ENCODE assay signal across 9 cellular contexts in genomic region chr6:127302728-127303675, GRCh38. TPM values are rescaled to one million over a fixed set of nuclear protein-coding genes. Genes with fewer than 3 reads are reported as not detected.
DNase-seq lines count a peak whose midpoint lies in the region; ATAC-seq and TF ChIP-seq lines count a peak whose summit lies in the region.
"Had no signal": no experiment of that assay in that cellular context is flagged by ENCODE, and none has a peak within 500 bp of the region (broad histone marks: within the 10 kb centered on the region; RNA-seq: fewer than 3 reads in every experiment).

No MANE protein-coding gene starts in this region.

- H3K36me3 Mint-ChIP-seq in activated CD4-positive, alpha-beta T cell treated with anti-CD3 and anti-CD28 coated beads, Interleukin-2, amount 10 ng/mL, durations not matched to agents 7 days and 5 days (ENCODE audit: low read depth), result peaks cover 21% of the 10 kb centered on the region

- no peak for TF ChIP-seq POLR2A in esophagus muscularis mucosa (IDR thresholded peaks at IDR 0.05; ENCODE audit: low read depth)

- POLR2A ChIA-PET in A673 (lab: Charles Lee; ENCODE audit: low non-redundant PET), result no interaction called here
- POLR2A ChIA-PET in activated CD4-positive, alpha-beta T cell treated with anti-CD3 and anti-CD28 coated beads, Interleukin-2, amount 10 ng/mL, durations not matched to agents 7 days and 5 days (lab: Charles Lee), result no interaction called here

- no peaks in the 10 kb centered on the region for H3K27me3 Mint-ChIP-seq in activated CD4-positive, alpha-beta T cell treated with anti-CD3 and anti-CD28 coated beads, Interleukin-2, amount 10 ng/mL, durations not matched to agents 7 days and 5 days
- H3K27me3 Mint-ChIP-seq: IgD-negative memory B cell had no signal

- H3K4me1 Mint-ChIP-seq in activated CD4-positive, alpha-beta T cell treated with anti-CD3 and anti-CD28 coated beads, Interleukin-2, amount 10 ng/mL, durations not matched to agents 7 days and 5 days, result peaks cover 11% of the 10 kb centered on the region

- H3K27ac Mint-ChIP-seq in activated CD4-positive, alpha-beta T cell treated with anti-CD3 and anti-CD28 coated beads, Interleukin-2, amount 10 ng/mL, durations not matched to agents 7 days and 5 days, result no peak overlapping the region

- H3K4me1 ChIP-seq in A673 (ENCODE audit: insufficient read depth, low read length, poor library complexity, severe bottlenecking) (peaks cover 39% of the 10 kb centered on the region), esophagus muscularis mucosa (peaks cover 11 to 47% (median 39%) of the 10 kb centered on the region in 4 donors), neutrophil (ENCODE audit: control insufficient read depth in 1 of 2, insufficient read depth in 1 of 2, low read depth in 1 of 2, low read length in 1 of 2) (no peaks in the 10 kb centered on the region)

- peaks cover 6% of the 10 kb centered on the region for H3K36me3 ChIP-seq in A673 (ENCODE audit: insufficient read depth, low read length, poor library complexity, severe bottlenecking)
- H3K36me3 ChIP-seq in esophagus muscularis mucosa, result no peaks in the 10 kb centered on the region
- peaks cover 5% of the 10 kb centered on the region for H3K36me3 ChIP-seq in neutrophil

- H3K27me3 ChIP-seq in A673 (replicated peaks; ENCODE audit: insufficient read depth, low read depth, low read length, poor library complexity) (no peaks in the 10 kb centered on the region), esophagus muscularis mucosa (no peaks in the 10 kb centered on the region), neutrophil (no peaks in the 10 kb centered on the region)

- TF ChIP-seq EP300 in esophagus muscularis mucosa (IDR thresholded peaks at IDR 0.05), result no peak

- no TSS peak for BruUV-seq in A673 (replicated peaks; lab: Mats Ljungman, UMichigan)

- peak overlapping the region; percentile 48 for H3K27ac ChIP-seq in A673 (ENCODE audit: low read depth, low read length, poor library complexity, severe bottlenecking)
- H3K27ac ChIP-seq in esophagus muscularis mucosa (replicated peaks in 1 of 4), result no peak overlapping the region
- H3K27ac ChIP-seq in neutrophil, result no peak overlapping the region

- ATAC-seq in HG02798 (IDR thresholded peaks at IDR 0.05; ENCODE audit: poor library complexity, unreplicated experiment), result peak; percentile 68

- TF ChIP-seq CTCF in A673 (conservative IDR thresholded peaks at IDR 0.05; ENCODE audit: low read depth, low read length) (peak; percentile 82), GM12865 (IDR thresholded peaks at IDR 0.05; ENCODE audit: insufficient read depth, low read depth, low read length, missing control alignments) (peak; percentile 49), esophagus muscularis mucosa (IDR thresholded peaks at IDR 0.05) (peak; percentile 72 to 80 (median 78)), neutrophil (IDR thresholded peaks at IDR 0.05) (peak; percentile 76)

- CTCF ChIA-PET in A673 (lab: Charles Lee), result interaction anchor here (0.6 kb wide), 1 partner anchor 117 kb away, joined by 3 read pairs; no protein-coding TSS in a partner anchor
- CTCF ChIA-PET in activated CD4-positive, alpha-beta T cell treated with anti-CD3 and anti-CD28 coated beads, Interleukin-2, amount 10 ng/mL, durations not matched to agents 7 days and 5 days (lab: Charles Lee), result interaction anchor here (0.7 to 2.0 kb wide), 4 partner anchors 13 to 235 kb away, joined by 3 to 7 read pairs (median 3); partner anchors contain the start of gene RNF146

- H3K4me3 ChIP-seq in A673 (ENCODE audit: low read depth, low read length, poor library complexity, severe bottlenecking), result no peak overlapping the region
- no peak overlapping the region for H3K4me3 ChIP-seq in GM12865 (ENCODE audit: low read depth, low read length)
- H3K4me3 ChIP-seq in esophagus muscularis mucosa, result no peak overlapping the region
- H3K4me3 ChIP-seq in neutrophil (ENCODE audit: low read depth in 1 of 2, low read length in 1 of 2), result no peak overlapping the region

- intact Hi-C loops in A673 (cut with micrococcal nuclease; ENCODE audit: unreplicated experiment) (loop anchor here (2.0 to 5.0 kb wide), 3 partner anchors 118 to 234 kb away; partner anchors contain the start of gene KIAA0408), esophagus muscularis mucosa (cut with DNase I) (loop anchor here (2.0 to 5.0 kb wide), 3 partner anchors 118 to 239 kb away; no protein-coding TSS in a partner anchor)

- 43% methylated on average over 6 of the region's 6 CpGs for WGBS in esophagus muscularis mucosa

- H3K9me3 ChIP-seq in A673 (ENCODE audit: low read depth, low read length, poor library complexity, severe bottlenecking), result peaks cover 4% of the 10 kb centered on the region
- H3K9me3 ChIP-seq in esophagus muscularis mucosa, result peaks cover 0 to 3% (median 0%) of the 10 kb centered on the region in 4 donors
- no peaks in the 10 kb centered on the region for H3K9me3 ChIP-seq in neutrophil

- DNase-seq in A673 (ENCODE audit: low spot score), result peak; percentile 79
- peak; percentile 51 for DNase-seq in GM12865 (ENCODE audit: low read depth)
- DNase-seq in NCI-H2029 treated with DMSO at 0.1 percent for 48 hours (lab: John Stamatoyannopoulos, UW), result peak; percentile 34
- peak; percentile 51 for DNase-seq in activated CD4-positive, alpha-beta T cell treated with anti-CD3 and anti-CD28 coated beads, Interleukin-2, amount 10 ng/mL, durations not matched to agents 7 days and 5 days
- DNase-seq in esophagus muscularis mucosa (ENCODE audit: extremely low spot score), result no peak
- DNase-seq in NCI-H524 treated with DMSO at 0.1 percent for 48 hours (lab: John Stamatoyannopoulos, UW), result no peak

- H3K9me3 Mint-ChIP-seq in activated CD4-positive, alpha-beta T cell treated with anti-CD3 and anti-CD28 coated beads, Interleukin-2, amount 10 ng/mL, durations not matched to agents 7 days and 5 days, result peaks cover under 1% of the 10 kb centered on the region

- H3K4me3 Mint-ChIP-seq in activated CD4-positive, alpha-beta T cell treated with anti-CD3 and anti-CD28 coated beads, Interleukin-2, amount 10 ng/mL, durations not matched to agents 7 days and 5 days, result no peak overlapping the region
- H3K4me3 Mint-ChIP-seq: IgD-negative memory B cell had no signal

RNA-seq across cellular contexts. Expression of gene RNF146, which starts 36.3 kb away (rescaled TPM):
- total RNA-seq in A673 (2021), result 21.7 and 22.6 TPM in 2 replicates
- total RNA-seq in activated CD4-positive, alpha-beta T cell treated with anti-CD3 and anti-CD28 coated beads, Interleukin-2, amount 10 ng/mL, durations not matched to agents 7 days and 5 days, result 10 to 100 TPM; 22.4 to 25.8 TPM
- total RNA-seq in esophagus muscularis mucosa, result 10 to 100 TPM; 48.7 to 57.7 (median 54.8) TPM

RNA-seq across cellular contexts. Expression of gene ECHDC1, which starts 40.4 kb away (rescaled TPM):
- 79.7 and 102 TPM in 2 replicates for total RNA-seq in A673 (2021)
- total RNA-seq in activated CD4-positive, alpha-beta T cell treated with anti-CD3 and anti-CD28 coated beads, Interleukin-2, amount 10 ng/mL, durations not matched to agents 7 days and 5 days, result 10 to 100 TPM; 31.1 to 38.5 TPM
- total RNA-seq in esophagus muscularis mucosa, result 10 to 100 TPM; 42.5 to 70.6 (median 57.9) TPM

Comparison
In these comparisons a context has a peak if more than half of its experiments do, and no peak if none do; other contexts are left out.
1. DNase-seq: peak in A673 (single experiment), GM12865 (single experiment), NCI-H2029 treated with DMSO at 0.1 percent for 48 hours (single experiment) and activated CD4-positive, alpha-beta T cell treated with anti-CD3 and anti-CD28 coated beads, Interleukin-2, amount 10 ng/mL, durations not matched to agents 7 days and 5 days (single experiment); none in esophagus muscularis mucosa (single experiment) and NCI-H524 treated with DMSO at 0.1 percent for 48 hours (single experiment).
2. Peak in every context shown above with its lines, with median percentiles within 50 percentile points of each other: CTCF ChIP-seq.